ENCODE assay signal across 37 cellular contexts in genomic region chr16:79873825-79874224, GRCh38.
"Had no signal": no experiment of that assay in that cellular context is flagged by ENCODE, and none has a peak within 500 bp of the region (broad histone marks: within the 10 kb centered on the region; RNA-seq: fewer than 3 reads in every experiment).

No MANE protein-coding gene starts in this region.

- H3K9me3 ChIP-seq: ascending aorta had no signal

- H3K4me1 Mint-ChIP-seq: activated B cell treated with CpG ODN at 0.5 μM for 24 hours; activated CD4-positive, alpha-beta T cell treated with anti-CD3 and anti-CD28 coated beads, Interleukin-2, amount 10 ng/mL, durations not matched to agents 24 days and 14 days; activated naive CD4-positive, alpha-beta T cell treated with anti-CD3 and anti-CD28 coated beads, Interleukin-2, amount 50 U/mL, for 24 hours; activated naive CD8-positive, alpha-beta T cell treated with anti-CD3 and anti-CD28 coated beads, Interleukin-2, amount 10 ng/mL, durations not matched to agents 7 days and 5 days; activated naive CD8-positive, alpha-beta T cell treated with anti-CD3 and anti-CD28 coated beads, Interleukin-2, amount 50 U/mL, for 24 hours; activated T-helper 17 cell treated with anti-CD3 and anti-CD28 coated beads, Interleukin-2, amount 50 U/mL, for 72 hours; brain; central memory CD8-positive, alpha-beta T cell had no signal

- H3K27ac ChIP-seq: ascending aorta, cardiac muscle cell, VCaP had no signal

- H3K4me3 ChIP-seq: ascending aorta, cardiac muscle cell had no signal

- H3K27me3 Mint-ChIP-seq: activated CD4-positive, alpha-beta T cell treated with anti-CD3 and anti-CD28 coated beads, Interleukin-2, amount 10 ng/mL, durations not matched to agents 24 days and 14 days; activated naive CD4-positive, alpha-beta T cell treated with anti-CD3 and anti-CD28 coated beads, Interleukin-2, amount 50 U/mL, for 24 hours; activated naive CD8-positive, alpha-beta T cell; activated naive CD8-positive, alpha-beta T cell treated with anti-CD3 and anti-CD28 coated beads, Interleukin-2, amount 10 ng/mL, durations not matched to agents 7 days and 5 days had no signal

- H3K27me3 ChIP-seq: ascending aorta, cardiac muscle cell had no signal

- H3K36me3 Mint-ChIP-seq: activated CD4-positive, alpha-beta memory T cell treated with anti-CD3 and anti-CD28 coated beads for 36 hours; activated naive CD4-positive, alpha-beta T cell treated with anti-CD3 and anti-CD28 coated beads, Interleukin-2, amount 50 U/mL, for 24 hours; activated naive CD8-positive, alpha-beta T cell; activated naive CD8-positive, alpha-beta T cell treated with anti-CD3 and anti-CD28 coated beads, Interleukin-2, amount 10 ng/mL, durations not matched to agents 7 days and 5 days; brain had no signal

- H3K9me3 Mint-ChIP-seq: activated B cell treated with CpG ODN at 0.5 μM for 24 hours; activated CD4-positive, alpha-beta memory T cell treated with anti-CD3 and anti-CD28 coated beads for 36 hours; activated CD4-positive, alpha-beta T cell treated with anti-CD3 and anti-CD28 coated beads, Interleukin-2, amount 10 ng/mL, durations not matched to agents 24 days and 14 days; activated CD8-positive, alpha-beta T cell treated with anti-CD3 and anti-CD28 coated beads for 36 hours; activated naive CD4-positive, alpha-beta T cell treated with anti-CD3 and anti-CD28 coated beads for 36 hours; activated naive CD4-positive, alpha-beta T cell treated with anti-CD3 and anti-CD28 coated beads, Interleukin-2, amount 50 U/mL, for 24 hours; activated naive CD8-positive, alpha-beta T cell treated with anti-CD3 and anti-CD28 coated beads, Interleukin-2, amount 50 U/mL, for 24 hours; activated T-cell treated with anti-CD3 and anti-CD28 coated beads, Interleukin-2, amount 50 U/mL, for 4 hours; activated T-cell treated with anti-CD3 and anti-CD28 coated beads, Interleukin-2, amount 50 U/mL, for 72 hours; activated T-helper 1 cell treated with anti-CD3 and anti-CD28 coated beads, Interleukin-12 subunit alpha, Interleukin-12 subunit beta, Interleukin-2, Interleukin-4 antibody, amounts not matched to agents 30 ng/mL and 10 ng/mL and 1 ng/mL, durations not matched to agents 14 hours and 24 hours and 36 hours; activated T-helper 17 cell treated with anti-CD3 and anti-CD28 coated beads, Interleukin-2, amount 50 U/mL, for 72 hours; central memory CD8-positive, alpha-beta T cell; T-helper 1 cell treated with Interleukin-12 subunit alpha and Interleukin-12 subunit beta and Interleukin-4 antibody, amounts not matched to agents 30 μg/mL and 1 μg/mL, for 36 hours; T-helper 2 cell treated with Interferon-gamma antibody and Interleukin-4, amounts not matched to agents 5 μg/mL and 100 μg/mL, for 36 hours had no signal

- H3K27ac Mint-ChIP-seq: activated B cell treated with CpG ODN at 0.5 μM for 24 hours; activated CD4-positive, alpha-beta memory T cell treated with anti-CD3 and anti-CD28 coated beads for 36 hours; activated CD4-positive, alpha-beta T cell treated with anti-CD3 and anti-CD28 coated beads, Interleukin-2, amount 10 ng/mL, durations not matched to agents 24 days and 14 days; activated CD8-positive, alpha-beta T cell treated with anti-CD3 and anti-CD28 coated beads for 36 hours; activated naive CD4-positive, alpha-beta T cell treated with anti-CD3 and anti-CD28 coated beads for 36 hours; activated naive CD4-positive, alpha-beta T cell treated with anti-CD3 and anti-CD28 coated beads, Interleukin-2, amount 50 U/mL, for 24 hours; activated naive CD8-positive, alpha-beta T cell; activated naive CD8-positive, alpha-beta T cell treated with anti-CD3 and anti-CD28 coated beads, Interleukin-2, amount 10 ng/mL, durations not matched to agents 7 days and 5 days; activated naive CD8-positive, alpha-beta T cell treated with anti-CD3 and anti-CD28 coated beads, Interleukin-2, amount 50 U/mL, for 24 hours; activated T-cell treated with anti-CD3 and anti-CD28 coated beads, Interleukin-2, amount 50 U/mL, for 72 hours; activated T-helper 1 cell treated with anti-CD3 and anti-CD28 coated beads, Interleukin-12 subunit alpha, Interleukin-12 subunit beta, Interleukin-2, Interleukin-4 antibody, amounts not matched to agents 30 ng/mL and 10 ng/mL and 1 ng/mL, durations not matched to agents 14 hours and 24 hours and 36 hours; activated T-helper 17 cell treated with anti-CD3 and anti-CD28 coated beads, Interleukin-2, amount 50 U/mL, for 72 hours; brain; T-helper 1 cell treated with Interleukin-12 subunit alpha and Interleukin-12 subunit beta and Interleukin-4 antibody, amounts not matched to agents 30 μg/mL and 1 μg/mL, for 36 hours; T-helper 2 cell treated with Interferon-gamma antibody and Interleukin-4, amounts not matched to agents 5 μg/mL and 100 μg/mL, for 36 hours had no signal

- H3K4me1 ChIP-seq: ascending aorta had no signal

- FAIRE-seq: TTC549 had no signal

- H3K36me3 ChIP-seq: ascending aorta, cardiac muscle cell had no signal

- DNase-seq: activated B cell treated with CpG ODN at 0.5 μM for 24 hours; activated CD4-positive, alpha-beta memory T cell treated with anti-CD3 and anti-CD28 coated beads for 36 hours; activated CD4-positive, alpha-beta T cell treated with anti-CD3 and anti-CD28 coated beads for 4 hours; activated CD4-positive, alpha-beta T cell treated with anti-CD3 and anti-CD28 coated beads, Interleukin-2, amount 10 ng/mL, durations not matched to agents 24 days and 14 days; activated CD4-positive, alpha-beta T cell treated with anti-CD3 and anti-CD28 coated beads, Interleukin-2, amount 50 U/mL, for 1 hour; activated CD4-positive, alpha-beta T cell treated with anti-CD3 and anti-CD28 coated beads, Interleukin-2, amount 50 U/mL, for 4 hours; activated CD4-positive, CD25-positive, alpha-beta regulatory T cell treated with anti-CD3 and anti-CD28 coated beads, Interleukin-2, amount 50 U/mL, for 72 hours; activated CD8-positive, alpha-beta memory T cell treated with anti-CD3 and anti-CD28 coated beads, Interleukin-2, amount 50 U/mL, for 4 hours; activated CD8-positive, alpha-beta T cell treated with anti-CD3 and anti-CD28 coated beads for 36 hours; activated effector memory CD4-positive, alpha-beta T cell treated with anti-CD3 and anti-CD28 coated beads, Interleukin-2, amount 50 U/mL, for 16 hours; activated gamma-delta T cell treated with Interleukin-2 at 50 U/mL for 16 hours; activated naive CD4-positive, alpha-beta T cell; activated naive CD4-positive, alpha-beta T cell treated with anti-CD3 and anti-CD28 coated beads for 36 hours; activated naive CD8-positive, alpha-beta T cell treated with anti-CD3 and anti-CD28 coated beads, Interleukin-2, amount 10 ng/mL, durations not matched to agents 7 days and 5 days; activated naive CD8-positive, alpha-beta T cell treated with anti-CD3 and anti-CD28 coated beads, Interleukin-2, amount 50 U/mL, for 24 hours; activated T-cell treated with anti-CD3 and anti-CD28 coated beads for 4 hours; activated T-cell treated with anti-CD3 and anti-CD28 coated beads, Interleukin-2, amount 50 U/mL, for 1 hour; activated T-cell treated with anti-CD3 and anti-CD28 coated beads, Interleukin-2, amount 50 U/mL, for 4 hours; activated T-cell treated with anti-CD3 and anti-CD28 coated beads, Interleukin-2, amount 50 U/mL, for 72 hours; amygdala; anterior cingulate cortex; caudate nucleus; T-helper 1 cell; T-helper 2 cell; T-helper 9 cell had no signal

- ATAC-seq: activated CD8-positive, alpha-beta T cell treated with anti-CD3 and anti-CD28 coated beads for 36 hours; activated naive CD8-positive, alpha-beta T cell treated with anti-CD3 and anti-CD28 coated beads, Interleukin-2, amount 50 U/mL, for 24 hours; activated T-cell treated with anti-CD3 and anti-CD28 coated beads, Interleukin-2, amount 50 U/mL, for 4 hours; activated T-cell treated with anti-CD3 and anti-CD28 coated beads, Interleukin-2, amount 50 U/mL, for 72 hours; activated T-helper 17 cell treated with anti-CD3 and anti-CD28 coated beads, Interleukin-2, amount 50 U/mL, for 72 hours had no signal

- H3K4me3 Mint-ChIP-seq: activated B cell treated with CpG ODN at 0.5 μM for 24 hours; activated CD4-positive, alpha-beta memory T cell treated with anti-CD3 and anti-CD28 coated beads for 36 hours; activated CD4-positive, alpha-beta T cell treated with anti-CD3 and anti-CD28 coated beads, Interleukin-2, amount 10 ng/mL, durations not matched to agents 24 days and 14 days; activated CD8-positive, alpha-beta T cell treated with anti-CD3 and anti-CD28 coated beads for 36 hours; activated naive CD4-positive, alpha-beta T cell treated with anti-CD3 and anti-CD28 coated beads for 36 hours; activated naive CD4-positive, alpha-beta T cell treated with anti-CD3 and anti-CD28 coated beads, Interleukin-2, amount 50 U/mL, for 24 hours; activated naive CD8-positive, alpha-beta T cell; activated naive CD8-positive, alpha-beta T cell treated with anti-CD3 and anti-CD28 coated beads, Interleukin-2, amount 10 ng/mL, durations not matched to agents 7 days and 5 days; activated naive CD8-positive, alpha-beta T cell treated with anti-CD3 and anti-CD28 coated beads, Interleukin-2, amount 50 U/mL, for 24 hours; activated T-cell treated with anti-CD3 and anti-CD28 coated beads, Interleukin-2, amount 50 U/mL, for 4 hours; activated T-cell treated with anti-CD3 and anti-CD28 coated beads, Interleukin-2, amount 50 U/mL, for 72 hours; activated T-helper 1 cell treated with anti-CD3 and anti-CD28 coated beads, Interleukin-12 subunit alpha, Interleukin-12 subunit beta, Interleukin-2, Interleukin-4 antibody, amounts not matched to agents 30 ng/mL and 10 ng/mL and 1 ng/mL, durations not matched to agents 14 hours and 24 hours and 36 hours; activated T-helper 17 cell treated with anti-CD3 and anti-CD28 coated beads, Interleukin-2, amount 50 U/mL, for 72 hours; brain; central memory CD8-positive, alpha-beta T cell; T-helper 1 cell treated with Interleukin-12 subunit alpha and Interleukin-12 subunit beta and Interleukin-4 antibody, amounts not matched to agents 30 μg/mL and 1 μg/mL, for 36 hours; T-helper 2 cell treated with Interferon-gamma antibody and Interleukin-4, amounts not matched to agents 5 μg/mL and 100 μg/mL, for 36 hours had no signal
